ENCODE assay signal across 8 cellular contexts in genomic region chr14:73762375-73762822, GRCh38. TPM values are rescaled to one million over a fixed set of nuclear protein-coding genes. Genes with fewer than 3 reads are reported as not detected.
DNase-seq lines count a peak whose midpoint lies in the region; ATAC-seq and TF ChIP-seq lines count a peak whose summit lies in the region.

No MANE protein-coding gene starts in this region.

- POLR2A ChIA-PET in A673 (lab: Charles Lee; ENCODE audit: low non-redundant PET) = no interaction called here

- H3K4me1 ChIP-seq in heart left ventricle (peaks cover 27 to 87% (median 79%) of the 10 kb centered on the region in 12 donors), A673 (ENCODE audit: insufficient read depth, low read length, poor library complexity, severe bottlenecking) (peaks cover 29% of the 10 kb centered on the region)

- TF ChIP-seq CTCF in heart left ventricle (IDR thresholded peaks at IDR 0.05) (no peak), fibroblast of villous mesenchyme (IDR thresholded peaks at IDR 0.05; ENCODE audit: insufficient read depth, low read depth, low read length) (no peak), type B pancreatic cell (conservative IDR thresholded peaks at IDR 0.05) (no peak), A673 (conservative IDR thresholded peaks at IDR 0.05; ENCODE audit: low read depth, low read length) (no peak)

- no peaks in the 10 kb centered on the region for H3K27me3 ChIP-seq in heart left ventricle
- no peaks in the 10 kb centered on the region for H3K27me3 ChIP-seq in A673 (replicated peaks; ENCODE audit: insufficient read depth, low read depth, low read length, poor library complexity)

- H3K9me3 Mint-ChIP-seq in IgD-negative memory B cell (no peaks in the 10 kb centered on the region), type B pancreatic cell (no peaks in the 10 kb centered on the region)

- H3K27ac ChIP-seq in heart left ventricle = peak overlapping the region in 9 of 12 donors; percentile 23 to 100 (median 49)
- no peak overlapping the region for H3K27ac ChIP-seq in A673 (ENCODE audit: low read depth, low read length, poor library complexity, severe bottlenecking)

- H3K27me3 Mint-ChIP-seq in IgD-negative memory B cell (no peaks in the 10 kb centered on the region), type B pancreatic cell (no peaks in the 10 kb centered on the region)

- H3K4me1 Mint-ChIP-seq in IgD-negative memory B cell (peaks cover 64 to 68% (median 66%) of the 10 kb centered on the region in 3 donors), type B pancreatic cell (ENCODE audit: unreplicated experiment) (peaks cover 66% of the 10 kb centered on the region)

- in situ Hi-C loops in G401 (cut with HindIII; ENCODE audit: low sequenced_read_pairs) = no loop called here

- ATAC-seq in heart left ventricle = no peak
- ATAC-seq in left cardiac atrium = no peak

- H3K36me3 Mint-ChIP-seq in IgD-negative memory B cell (peaks cover 4% of the 10 kb centered on the region), type B pancreatic cell (peaks cover 4% of the 10 kb centered on the region)

- no peaks in the 10 kb centered on the region for H3K9me3 ChIP-seq in heart left ventricle
- H3K9me3 ChIP-seq in A673 (ENCODE audit: low read depth, low read length, poor library complexity, severe bottlenecking) = no peaks in the 10 kb centered on the region

- CTCF ChIA-PET in A673 (lab: Charles Lee) = no interaction called here

- BruUV-seq in A673 (replicated peaks; lab: Mats Ljungman, UMichigan) = no TSS peak

- H3K36me3 ChIP-seq in heart left ventricle (no peaks in the 10 kb centered on the region), A673 (ENCODE audit: insufficient read depth, low read length, poor library complexity, severe bottlenecking) (no peaks in the 10 kb centered on the region)

- peak overlapping the region; percentile 64 to 99 (median 92) for H3K4me3 Mint-ChIP-seq in IgD-negative memory B cell
- peak overlapping the region; percentile 22 for H3K4me3 Mint-ChIP-seq in type B pancreatic cell

- intact Hi-C loops in heart left ventricle (cut with DNase I) = loop anchor here in 1 of 10 donors (10.0 kb wide), 1 partner anchor 62 kb away; no protein-coding TSS in a partner anchor
- intact Hi-C loops in left cardiac atrium (cut with DNase I) = no loop called here
- intact Hi-C loops in A673 (cut with micrococcal nuclease; ENCODE audit: unreplicated experiment) = no loop called here

- no peak for TF ChIP-seq POLR2A in heart left ventricle (IDR thresholded peaks at IDR 0.05)

- DNase-seq in heart left ventricle = no peak
- no peak for DNase-seq in left cardiac atrium
- peak; percentile 72 for DNase-seq in fibroblast of villous mesenchyme (ENCODE audit: low read depth)
- no peak for DNase-seq in type B pancreatic cell (ENCODE audit: extremely low spot score, unreplicated experiment)
- no peak for DNase-seq in A673 (ENCODE audit: low spot score)
- DNase-seq in G401 (ENCODE audit: low spot score) = no peak
- DNase-seq in HuH-7 (ENCODE audit: low spot score) = no peak

- H3K27ac Mint-ChIP-seq in IgD-negative memory B cell (peak overlapping the region; percentile 97 to 100 (median 99)), type B pancreatic cell (peak overlapping the region; percentile 98)

- WGBS in heart left ventricle, 4 donors = 57 to 78% (median 59%) methylated on average over 8 of the region's 8 CpGs

- H3K4me3 ChIP-seq in heart left ventricle = peak overlapping the region in 1 of 12 donors; percentile 1
- H3K4me3 ChIP-seq in fibroblast of villous mesenchyme (ENCODE audit: low read depth, low read length) = no peak overlapping the region
- no peak overlapping the region for H3K4me3 ChIP-seq in A673 (ENCODE audit: low read depth, low read length, poor library complexity, severe bottlenecking)

RNA-seq across cellular contexts. Expression of gene PNMA1, which starts 48.2 kb away (rescaled TPM):
- total RNA-seq in heart left ventricle = 10 to 100 TPM; 14.5 to 32.3 (median 25.9) TPM
- polyA plus RNA-seq in heart left ventricle = 10 to 100 TPM in 1 of 2 donors, 1 to 10 TPM in 1; 7.4 to 27.3 TPM
- total RNA-seq in left cardiac atrium = 10 to 100 TPM; 25.9 to 29.6 TPM
- polyA plus RNA-seq in IgD-negative memory B cell = 20.9 TPM
- total RNA-seq in fibroblast of villous mesenchyme = 29.6 and 31.1 TPM in 2 replicates
- 35.5 and 64.8 TPM in 2 replicates for total RNA-seq in type B pancreatic cell (ENCODE audit: low replicate concordance)
- 48.8 and 51.4 TPM in 2 replicates for total RNA-seq in A673 (2021)
- 65.8 and 80.4 TPM in 2 replicates for total RNA-seq in G401 (2014; rRNA removed; shearing (Covaris generic))
